Comparison of ENCODE assay signal across 20 cellular contexts in the genomic region with DNA sequence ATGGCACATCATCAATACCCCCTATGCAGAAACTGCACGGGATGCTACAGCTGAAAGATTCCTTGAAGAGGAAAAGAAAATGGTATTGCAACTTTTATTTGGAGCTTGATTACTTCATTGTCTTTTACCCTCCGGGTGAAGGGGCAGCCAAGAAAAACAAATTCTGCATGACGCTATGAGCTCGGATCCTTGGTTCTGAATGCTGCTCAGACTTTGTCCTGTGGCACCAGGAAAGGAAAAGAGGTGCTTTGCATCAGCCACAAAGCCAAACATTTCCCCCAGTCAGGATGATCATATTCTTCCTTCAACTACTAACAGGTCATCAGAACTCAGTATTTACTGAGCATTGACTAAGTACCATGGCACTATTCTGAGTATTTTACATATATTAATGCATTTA.
DNase-seq lines count a peak whose midpoint lies in the region; ATAC-seq and TF ChIP-seq lines count a peak whose summit lies in the region.
"Had no signal": no experiment of that assay in that cellular context is flagged by ENCODE, and none has a peak within 500 bp of the region (broad histone marks: within the 10 kb centered on the region; RNA-seq: fewer than 3 reads in every experiment).

No MANE protein-coding gene starts in this region.

- DNase-seq in T1000 (lab: John Stamatoyannopoulos, UW) (peak; percentile 22), sciatic nerve (ENCODE audit: low spot score) (no peak), ureter (ENCODE audit: low spot score) (peak; percentile 44), SKM-1 treated with dmso at 0.1 percent for 144 hours (lab: John Stamatoyannopoulos, UW; ENCODE audit: unreplicated experiment) (no peak)
- no peak for DNase-seq in activated CD4-positive, alpha-beta T cell treated with anti-CD3 and anti-CD28 coated beads, Interleukin-2, amount 50 U/mL, for 1 hour
- DNase-seq in activated naive CD4-positive, alpha-beta T cell treated with anti-CD3 and anti-CD28 coated beads, Interleukin-2, amount 50 U/mL, for 16 hours: no peak
- DNase-seq: 8988T; ACHN; BE2C; C1 segment of cervical spinal cord; Calu3; CD4-positive, alpha-beta memory T cell; CD4-positive, CD25-positive, alpha-beta regulatory T cell; CD8-positive, alpha-beta memory T cell; COR-L47; DMS79 treated with DMSO at 0.1 percent for 48 hours; GF-D8 had no signal

- H3K4me3 Mint-ChIP-seq in nephron: no peak overlapping the region
- H3K4me3 Mint-ChIP-seq: CD14-positive monocyte; CD4-positive, CD25-positive, alpha-beta regulatory T cell had no signal

- intact Hi-C loops in sciatic nerve (cut with DNase I): no loop called here

- no peaks in the 10 kb centered on the region for H3K36me3 Mint-ChIP-seq in nephron (ENCODE audit: low read depth)
- H3K36me3 Mint-ChIP-seq: CD14-positive monocyte; CD4-positive, alpha-beta memory T cell; CD4-positive, CD25-positive, alpha-beta regulatory T cell; CD8-positive, alpha-beta memory T cell had no signal

- peaks cover 9% of the 10 kb centered on the region for H3K27me3 Mint-ChIP-seq in nephron (ENCODE audit: low read depth)
- H3K27me3 Mint-ChIP-seq: CD4-positive, alpha-beta memory T cell; CD4-positive, CD25-positive, alpha-beta regulatory T cell had no signal

- TF ChIP-seq CTCF in nephron (IDR thresholded peaks at IDR 0.05; ENCODE audit: unreplicated experiment in 3 of 3): no peak

- peaks cover 3% of the 10 kb centered on the region for H3K9me3 Mint-ChIP-seq in nephron

- peaks cover 41% of the 10 kb centered on the region for H3K4me1 Mint-ChIP-seq in nephron
- H3K4me1 Mint-ChIP-seq: CD14-positive monocyte had no signal

- ATAC-seq in sciatic nerve (peak; percentile 67), HG03457 (IDR thresholded peaks at IDR 0.05; ENCODE audit: unreplicated experiment) (no peak)

- H3K27ac Mint-ChIP-seq in nephron: peak overlapping the region in 2 of 3 experiments; percentile 24 to 45
- H3K27ac Mint-ChIP-seq: CD4-positive, alpha-beta memory T cell; CD4-positive, CD25-positive, alpha-beta regulatory T cell; CD8-positive, alpha-beta memory T cell had no signal

Comparison
In these comparisons a context has a peak if more than half of its experiments do, and no peak if none do; other contexts are left out.
1. DNase-seq: peak in T1000 (single experiment) and ureter (single experiment); none in sciatic nerve (single experiment), activated CD4-positive, alpha-beta T cell treated with anti-CD3 and anti-CD28 coated beads, Interleukin-2, amount 50 U/mL, for 1 hour (single experiment), activated naive CD4-positive, alpha-beta T cell treated with anti-CD3 and anti-CD28 coated beads, Interleukin-2, amount 50 U/mL, for 16 hours (single experiment) and SKM-1 treated with dmso at 0.1 percent for 144 hours (single experiment).